6 cellular contexts compared by ENCODE assay signal in genomic region chr12:28239918-28240317, GRCh38.
"Had no signal": no experiment of that assay in that cellular context is flagged by ENCODE, and none has a peak within 500 bp of the region (broad histone marks: within the 10 kb centered on the region; RNA-seq: fewer than 3 reads in every experiment).

No MANE protein-coding gene starts in this region.

- H3K4me3 ChIP-seq: GM12878 had no signal

- ATAC-seq: GM12878 had no signal

- FAIRE-seq: GM12878, GM12891, GM12892, GM18507 had no signal

- DNase-seq: GDM1, GF-D8 had no signal
